In the genomic region with DNA sequence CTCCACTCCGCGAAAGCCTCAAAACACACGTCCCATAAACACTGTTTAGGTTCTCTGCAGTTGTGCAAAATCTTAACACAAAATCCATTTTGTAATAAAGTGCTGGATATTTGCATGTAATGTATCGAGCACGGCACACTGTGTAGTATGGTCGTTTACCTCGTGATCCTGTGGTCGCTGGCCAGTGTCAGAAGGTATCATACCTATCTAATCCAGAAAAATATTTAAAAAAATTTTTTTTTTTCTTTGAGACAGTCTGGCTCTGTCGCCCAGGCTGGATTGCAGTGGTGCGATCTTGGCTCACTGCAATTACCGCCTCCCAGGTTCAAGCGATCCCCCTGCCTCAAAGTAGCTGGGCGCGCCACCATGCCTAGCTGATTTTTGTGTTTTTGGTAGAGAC, we compare ENCODE assay signal across 9 cellular contexts. TPM values are rescaled to one million over a fixed set of nuclear protein-coding genes. Genes with fewer than 3 reads are reported as not detected.
A peak's percentile ranks its signal among the peaks of the same experiment; 100 is the strongest.
DNase-seq lines count a peak whose midpoint lies in the region; ATAC-seq, FAIRE-seq and TF ChIP-seq lines count a peak whose summit lies in the region.
"Had no signal": no experiment of that assay in that cellular context is flagged by ENCODE, and none has a peak within 500 bp of the region (broad histone marks: within the 10 kb centered on the region; RNA-seq: fewer than 3 reads in every experiment).

No MANE protein-coding gene starts in this region.

- H3K9me3 Mint-ChIP-seq in activated naive CD4-positive, alpha-beta T cell treated with anti-CD3 and anti-CD28 coated beads, Interleukin-2, amount 10 ng/mL, durations not matched to agents 7 days and 5 days, result no peaks in the 10 kb centered on the region
- H3K9me3 Mint-ChIP-seq in memory B cell, result no peaks in the 10 kb centered on the region

- H3K79me2 ChIP-seq in K562 (ENCODE audit: control insufficient read depth, insufficient read depth, low read length), result peaks cover 51% of the 10 kb centered on the region

- peaks cover 23 to 31% of the 10 kb centered on the region in 2 experiments for H3K27me3 ChIP-seq in K562 (ENCODE audit: control insufficient read depth in 2 of 2, insufficient read depth in 2 of 2, low read length in 2 of 2)
- no peaks in the 10 kb centered on the region for H3K27me3 ChIP-seq in upper lobe of right lung

- CTCF ChIA-PET in activated naive CD4-positive, alpha-beta T cell treated with anti-CD3 and anti-CD28 coated beads, Interleukin-2, amount 10 ng/mL, durations not matched to agents 7 days and 5 days (lab: Charles Lee), result interaction anchor here (1.0 to 1.9 kb wide), 2 partner anchors 9 to 92 kb away, joined by 4 to 7 read pairs; partner anchors contain the start of gene TTYH2
- CTCF ChIA-PET in K562 (lab: Yijun Ruan, JAX; ENCODE audit: low intra/inter-chr PET ratio), result no interaction called here

- H3K27ac Mint-ChIP-seq in activated naive CD4-positive, alpha-beta T cell treated with anti-CD3 and anti-CD28 coated beads, Interleukin-2, amount 10 ng/mL, durations not matched to agents 7 days and 5 days, result peak overlapping the region; percentile 86
- H3K27ac Mint-ChIP-seq in memory B cell, result peak overlapping the region; percentile 97

- H3K4me1 Mint-ChIP-seq in activated naive CD4-positive, alpha-beta T cell treated with anti-CD3 and anti-CD28 coated beads, Interleukin-2, amount 10 ng/mL, durations not matched to agents 7 days and 5 days, result peaks cover 51% of the 10 kb centered on the region
- peaks cover 24% of the 10 kb centered on the region for H3K4me1 Mint-ChIP-seq in memory B cell

- H3K36me3 Mint-ChIP-seq in activated naive CD4-positive, alpha-beta T cell treated with anti-CD3 and anti-CD28 coated beads, Interleukin-2, amount 10 ng/mL, durations not matched to agents 7 days and 5 days, result peaks cover 40% of the 10 kb centered on the region
- H3K36me3 Mint-ChIP-seq in memory B cell, result peaks cover 13% of the 10 kb centered on the region

- no peak for TF ChIP-seq EP300 in K562 (IDR thresholded peaks at IDR 0.05; ENCODE audit: low read length)

- intact Hi-C loops in K562 (cut with micrococcal nuclease), result no loop called here
- intact Hi-C loops in upper lobe of right lung (cut with DNase I), result no loop called here

- no peaks in the 10 kb centered on the region for H3K9me3 ChIP-seq in K562 (replicated peaks; ENCODE audit: control insufficient read depth, insufficient read depth, low read depth, low read length)
- H3K9me3 ChIP-seq in upper lobe of right lung, result no peaks in the 10 kb centered on the region

- POLR2A ChIA-PET in K562 (lab: Yijun Ruan, JAX), result interaction anchor here (0.6 to 2.5 kb wide), 13 partner anchors 8 to 1627 kb away, joined by 3 to 12 read pairs (median 4); no protein-coding TSS in a partner anchor

- peaks cover 57% of the 10 kb centered on the region for H3K36me3 ChIP-seq in K562 (ENCODE audit: control insufficient read depth, insufficient read depth, low read length)
- peaks cover 48% of the 10 kb centered on the region for H3K36me3 ChIP-seq in upper lobe of right lung

- H3K9me1 ChIP-seq in K562 (ENCODE audit: control insufficient read depth, insufficient read depth, low read length), result peaks cover 5% of the 10 kb centered on the region

- no peak for TF ChIP-seq POLR2A in K562 (conservative IDR thresholded peaks at IDR 0.05)

- H3K4me2 ChIP-seq in K562 (ENCODE audit: insufficient read depth, low read length), result peak overlapping the region; percentile 90

- no peak for TF ChIP-seq RAD21 in K562 (CRISPR knock-in tag; conservative IDR thresholded peaks at IDR 0.05 in 1 of 2, IDR thresholded peaks at IDR 0.05 in 1 of 2)

- WGBS in K562 (ENCODE audit: insufficient coverage, low coverage, missing lambda C conversion rate), result 6% methylated on average over 14 of the region's 14 CpGs

- H3K4me3 Mint-ChIP-seq in activated naive CD4-positive, alpha-beta T cell treated with anti-CD3 and anti-CD28 coated beads, Interleukin-2, amount 10 ng/mL, durations not matched to agents 7 days and 5 days, result peak overlapping the region; percentile 90
- peak overlapping the region; percentile 100 for H3K4me3 Mint-ChIP-seq in memory B cell

- ATAC-seq in K562 (no peak), memory B cell (ENCODE audit: low read depth) (no peak), upper lobe of right lung (no peak), HG03442 (IDR thresholded peaks at IDR 0.05; ENCODE audit: unreplicated experiment) (no peak), HG03457 (IDR thresholded peaks at IDR 0.05; ENCODE audit: unreplicated experiment) (no peak)

- in situ Hi-C loops in K562 (cut with MboI), result no loop called here

- H3K9ac ChIP-seq in K562 (ENCODE audit: insufficient read depth in 1 of 2, low read depth in 2 of 2, low read length in 2 of 2), result peak overlapping the region; percentile 94 to 100

- H3K27ac ChIP-seq in K562 (ENCODE audit: extremely low read depth, low read depth, low read length) (peak overlapping the region; percentile 82), upper lobe of right lung (peak overlapping the region; percentile 88)

- H4K20me1 ChIP-seq in K562 (replicated peaks; ENCODE audit: control insufficient read depth, insufficient read depth, low read length), result peaks cover 41% of the 10 kb centered on the region

- no peak overlapping the region for H2AFZ ChIP-seq in K562 (ENCODE audit: low read depth, low read length)

- no peak for FAIRE-seq in K562 (lab: Jason Lieb, UNC)
- FAIRE-seq: colon had no signal

- H3K27me3 Mint-ChIP-seq in activated naive CD4-positive, alpha-beta T cell treated with anti-CD3 and anti-CD28 coated beads, Interleukin-2, amount 10 ng/mL, durations not matched to agents 7 days and 5 days, result peaks cover 42% of the 10 kb centered on the region
- peaks cover 12% of the 10 kb centered on the region for H3K27me3 Mint-ChIP-seq in memory B cell

- no TSS peak for BruUV-seq in K562 (replicated peaks; lab: Mats Ljungman, UMichigan)

- no peak for DNase-seq in activated naive CD4-positive, alpha-beta T cell treated with anti-CD3 and anti-CD28 coated beads, Interleukin-2, amount 10 ng/mL, durations not matched to agents 7 days and 5 days
- DNase-seq in activated naive CD4-positive, alpha-beta T cell (lab: John Stamatoyannopoulos, UW), result no peak
- DNase-seq in K562 (ENCODE audit: extremely low read depth in 1 of 4, low spot score in 3 of 4) (no peak), memory B cell (ENCODE audit: low spot score in 2 of 2) (no peak), upper lobe of right lung (no peak), NCI-H69 (lab: John Stamatoyannopoulos, UW) (no peak)

- no peak for TF ChIP-seq CTCF in K562 (IDR thresholded peaks at IDR 0.05 in 2 of 3, conservative IDR thresholded peaks at IDR 0.05 in 1 of 3; ENCODE audit: insufficient read depth in 2 of 3, low read depth in 1 of 3, low read length in 3 of 3)
- TF ChIP-seq CTCF in upper lobe of right lung (IDR thresholded peaks at IDR 0.05), result no peak

- H3K4me1 ChIP-seq in K562 (replicated peaks in 1 of 2; ENCODE audit: control insufficient read depth in 2 of 2, insufficient read depth in 2 of 2, low read length in 2 of 2) (peaks cover 10 to 18% of the 10 kb centered on the region in 2 experiments; a peak in 4 of 5 replicates), upper lobe of right lung (peaks cover 31% of the 10 kb centered on the region)

- peak overlapping the region; percentile 75 for H3K4me3 ChIP-seq in K562
- peak overlapping the region; percentile 95 for H3K4me3 ChIP-seq in upper lobe of right lung

TF ChIP-seq in K562, 482 proteins besides CTCF, POLR2A, EP300 and RAD21:
- no peak for TF ChIP-seq ERF (CRISPR knock-in tag; IDR thresholded peaks at IDR 0.05)
- peak; percentile 85 for TF ChIP-seq CHD1 (IDR thresholded peaks at IDR 0.05; ENCODE audit: low read length)

RNA-seq across cellular contexts. Expression of gene RPL38, which starts 1.0 kb away (rescaled TPM):
- 240 and 244 TPM in 2 replicates for total RNA-seq in K562 (2011; cell fraction: chromatin; rRNA removed; ENCODE audit: low replicate concordance)
- 381 and 382 TPM in 2 replicates for total RNA-seq in K562 (2011; cell fraction: nucleolus; rRNA removed)
- 661 and 1,150 TPM in 2 replicates for total RNA-seq in K562 (2011; cell fraction: nucleoplasm; rRNA removed)
- 2,881 and 3,864 TPM in 2 replicates for total RNA-seq in K562 (2014; rRNA removed)
- 1,940 and 1,970 TPM in 2 replicates for total RNA-seq in K562 (2014; rRNA removed; fragmentation: Illumina TruSeq; extraction: Trizol)
- 2,305 and 2,457 TPM in 2 replicates for total RNA-seq in K562 (2015; rRNA removed; fragmentation: Illumina TruSeq; extraction: Trizol)
- 1,177 and 1,224 TPM in 2 replicates for total RNA-seq in K562 (2021)
- polyA plus RNA-seq in K562 (2011; rRNA removed), result 1,194 and 1,318 TPM in 2 replicates
- polyA plus RNA-seq in K562 (2011; cell fraction: cytosol; rRNA removed), result 365 and 561 TPM in 2 replicates
- 725 and 1,254 TPM in 2 replicates for polyA plus RNA-seq in K562 (2011; cell fraction: nucleus; rRNA removed)
- polyA plus RNA-seq in K562 (2012), result 2,337 and 4,545 TPM in 2 replicates
- polyA plus RNA-seq in K562 (2014; fragmentation: Illumina TruSeq; extraction: Trizol), result 1,709 and 2,292 TPM in 2 replicates
- polyA plus RNA-seq in K562 (2014; fragmentation: Nextera tagmentation; extraction: Ambion mirVana), result 1,000 to 10,000 TPM; 1,939 to 2,988 TPM
- polyA plus RNA-seq in K562 (2014; rRNA removed), result 1,879 and 3,414 TPM in 2 replicates
- polyA minus RNA-seq in K562 (2011; rRNA and poly(A)+ RNA removed), result 3,511 and 3,761 TPM in 2 replicates
- polyA minus RNA-seq in K562 (2011; cell fraction: cytosol; rRNA and poly(A)+ RNA removed), result 663 and 692 TPM in 2 replicates
- polyA minus RNA-seq in K562 (2011; cell fraction: nucleus; rRNA and poly(A)+ RNA removed), result 149 and 306 TPM in 2 replicates
- total RNA-seq in upper lobe of right lung, result 659 TPM

RNA-seq across cellular contexts. Expression of gene TTYH2, which starts 8.9 kb away (rescaled TPM):
- 5.2 and 11.9 TPM in 2 replicates for total RNA-seq in K562 (2011; cell fraction: chromatin; rRNA removed; ENCODE audit: low replicate concordance)
- 8.2 and 10.0 TPM in 2 replicates for total RNA-seq in K562 (2011; cell fraction: nucleolus; rRNA removed)
- 4.3 and 5.9 TPM in 2 replicates for total RNA-seq in K562 (2011; cell fraction: nucleoplasm; rRNA removed)
- 1.1 and 1.8 TPM in 2 replicates for total RNA-seq in K562 (2014; rRNA removed)
- 0.57 and 0.76 TPM in 2 replicates for total RNA-seq in K562 (2014; rRNA removed; fragmentation: Illumina TruSeq; extraction: Trizol)
- total RNA-seq in K562 (2015; rRNA removed; fragmentation: Illumina TruSeq; extraction: Trizol), result 0.91 and 1.2 TPM in 2 replicates
- total RNA-seq in K562 (2021), result 1.1 and 1.6 TPM in 2 replicates
- polyA plus RNA-seq in K562 (2011; rRNA removed), result 2.0 and 5.3 TPM in 2 replicates
- polyA plus RNA-seq in K562 (2011; cell fraction: cytosol; rRNA removed), result 4.0 and 5.6 TPM in 2 replicates
- polyA plus RNA-seq in K562 (2011; cell fraction: nucleus; rRNA removed), result 13.5 and 14.4 TPM in 2 replicates
- polyA plus RNA-seq in K562 (2012), result 1.1 and 2.9 TPM in 2 replicates
- 1.1 and 1.2 TPM in 2 replicates for polyA plus RNA-seq in K562 (2014; fragmentation: Illumina TruSeq; extraction: Trizol)
- polyA plus RNA-seq in K562 (2014; fragmentation: Nextera tagmentation; extraction: Ambion mirVana), result under 1 TPM; 0.03 to 0.10 TPM
- polyA plus RNA-seq in K562 (2014; rRNA removed), result 0.86 and 2.0 TPM in 2 replicates
- 1.8 and 2.1 TPM in 2 replicates for polyA minus RNA-seq in K562 (2011; rRNA and poly(A)+ RNA removed)
- polyA minus RNA-seq in K562 (2011; cell fraction: cytosol; rRNA and poly(A)+ RNA removed), result 2.7 and 3.7 TPM in 2 replicates
- 3.0 and 7.2 TPM in 2 replicates for polyA minus RNA-seq in K562 (2011; cell fraction: nucleus; rRNA and poly(A)+ RNA removed)
- 7.4 TPM for total RNA-seq in upper lobe of right lung
